ENCODE assay signal across 2 cellular contexts in the genomic region with DNA sequence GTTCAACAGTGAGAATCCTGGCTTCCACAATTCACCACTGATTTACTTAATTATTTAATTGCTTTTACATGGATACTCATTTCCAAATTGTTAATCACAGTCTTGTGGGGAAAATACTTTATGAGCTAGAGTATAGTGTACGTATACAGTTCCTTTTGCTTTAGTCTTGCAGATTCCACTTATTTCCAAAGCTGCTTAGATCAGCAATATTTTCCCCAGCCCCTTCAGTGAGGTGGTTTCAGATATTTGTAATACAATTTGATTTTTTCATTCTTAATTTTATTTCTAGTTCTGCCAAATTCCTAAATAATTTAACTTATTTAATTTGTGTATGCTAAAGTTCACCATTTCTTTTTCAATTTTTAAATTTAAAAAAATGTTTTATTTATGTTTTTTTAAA.
TF ChIP-seq lines count a peak whose summit lies in the region.

No MANE protein-coding gene starts in this region.

TF ChIP-seq in HepG2, 621 proteins besides CTCF, POLR2A, EP300 and RAD21:
- TF ChIP-seq MAFF (IDR thresholded peaks at IDR 0.05; ENCODE audit: low read depth, low read length) (peak; percentile 87), NFYB (CRISPR knock-in tag; IDR thresholded peaks at IDR 0.05) (no peak), ZNF644 (CRISPR knock-in tag; IDR thresholded peaks at IDR 0.05; ENCODE audit: low read depth) (no peak), KLF12 (CRISPR knock-in tag; IDR thresholded peaks at IDR 0.05; ENCODE audit: borderline replicate concordance) (no peak), ZNF260 (CRISPR knock-in tag; IDR thresholded peaks at IDR 0.05; ENCODE audit: borderline replicate concordance, low read depth) (no peak), MAFK (conservative IDR thresholded peaks at IDR 0.05 in 1 of 2, IDR thresholded peaks at IDR 0.05 in 1 of 2; ENCODE audit: low read length in 2 of 2) (peak; percentile 86 to 94)

TF ChIP-seq in K562, 482 proteins besides CTCF, POLR2A, EP300 and RAD21:
- TF ChIP-seq MAFF (IDR thresholded peaks at IDR 0.05; ENCODE audit: low read length) = peak; percentile 53; the same call in 1 of the 2 replicates
- TF ChIP-seq TCF7L2 (IDR thresholded peaks at IDR 0.05; ENCODE audit: low read depth, low read length) = no peak
- TF ChIP-seq MAFK (IDR thresholded peaks at IDR 0.05; ENCODE audit: low read length) = peak; percentile 67
- TF ChIP-seq MAFG (tag; conservative IDR thresholded peaks at IDR 0.05) = 0 out of 2 replicates have a peak, but pooled peaks have one; percentile 11
TF ChIP-seq in K562: peak in this region for 3.
